12 cellular contexts compared by ENCODE assay signal in genomic region chr19:50492303-50493052, GRCh38. TPM values are rescaled to one million over a fixed set of nuclear protein-coding genes. Genes with fewer than 3 reads are reported as not detected.
DNase-seq lines count a peak whose midpoint lies in the region; ATAC-seq and TF ChIP-seq lines count a peak whose summit lies in the region.
"Had no signal": no experiment of that assay in that cellular context is flagged by ENCODE, and none has a peak within 500 bp of the region (broad histone marks: within the 10 kb centered on the region; RNA-seq: fewer than 3 reads in every experiment).

No MANE protein-coding gene starts in this region.

- POLR2A ChIA-PET in Caco-2 (lab: Charles Lee) = no interaction called here

- peaks cover 2% of the 10 kb centered on the region for H4K20me1 ChIP-seq in osteoblast (ENCODE audit: insufficient read depth, low read length)

- H3K27ac Mint-ChIP-seq in Caco-2 (ENCODE audit: unreplicated experiment) (no peak overlapping the region), neural crest cell (ENCODE audit: unreplicated experiment) (no peak overlapping the region)
- peak overlapping the region; percentile 58 for H3K27ac Mint-ChIP-seq in activated naive CD8-positive, alpha-beta T cell

- ATAC-seq in GM19397 (IDR thresholded peaks at IDR 0.05; ENCODE audit: unreplicated experiment) = no peak

- peak in 1 of 2 experiments; percentile 33 for DNase-seq in Caco-2
- DNase-seq in NOMO-1 (lab: John Stamatoyannopoulos, UW; ENCODE audit: unreplicated experiment in 2 of 2) = peak; percentile 58 to 80
- no peak for DNase-seq in neural crest cell (ENCODE audit: low read depth, low spot score)
- no peak for DNase-seq in HuH-7.5 (ENCODE audit: low spot score)
- DNase-seq in hippocampal formation (lab: John Stamatoyannopoulos, UW) = no peak
- DNase-seq in osteoblast (ENCODE audit: insufficient read length, low spot score, missing footprints) = no peak
- DNase-seq: tibial artery had no signal

- CTCF ChIA-PET in Caco-2 (lab: Charles Lee) = no interaction called here

- no peaks in the 10 kb centered on the region for H3K79me2 ChIP-seq in osteoblast (ENCODE audit: insufficient read depth, low read length)

- H3K4me3 ChIP-seq in Caco-2 (ENCODE audit: low read depth, low read length) = no peak overlapping the region
- H3K4me3 ChIP-seq in osteoblast (ENCODE audit: insufficient read depth, low read length) = no peak overlapping the region
- H3K4me3 ChIP-seq: Peyer's patch, tibial artery had no signal

- no TSS peak for BruUV-seq in Caco-2 (replicated peaks; lab: Mats Ljungman, UMichigan)

- H3K9me3 ChIP-seq in Caco-2 = no peaks in the 10 kb centered on the region
- no peaks in the 10 kb centered on the region for H3K9me3 ChIP-seq in osteoblast (ENCODE audit: low read depth, low read length)
- H3K9me3 ChIP-seq: Peyer's patch, tibial artery had no signal

- H3K4me3 Mint-ChIP-seq in Caco-2 (ENCODE audit: unreplicated experiment) (peak overlapping the region; percentile 0), neural crest cell (peak overlapping the region; percentile 59)
- H3K4me3 Mint-ChIP-seq in activated naive CD8-positive, alpha-beta T cell = peak overlapping the region; percentile 58

- H3K4me1 ChIP-seq in Caco-2 (no peaks in the 10 kb centered on the region), osteoblast (ENCODE audit: insufficient read depth, low read length) (no peaks in the 10 kb centered on the region)
- H3K4me1 ChIP-seq: Peyer's patch, tibial artery had no signal

- no peak for TF ChIP-seq CTCF in Caco-2 (IDR thresholded peaks at IDR 0.05; ENCODE audit: insufficient read depth in 1 of 2, low read depth in 1 of 2, low read length in 1 of 2, severe bottlenecking in 1 of 2, unreplicated experiment in 1 of 2)
- TF ChIP-seq CTCF in neural crest cell (conservative IDR thresholded peaks at IDR 0.05) = no peak
- TF ChIP-seq CTCF in osteoblast (IDR thresholded peaks at IDR 0.05; ENCODE audit: extremely low read depth, low read depth, low read length) = no peak

- H3K36me3 Mint-ChIP-seq in Caco-2 (ENCODE audit: insufficient read depth, unreplicated experiment) = peaks cover 11% of the 10 kb centered on the region
- no peaks in the 10 kb centered on the region for H3K36me3 Mint-ChIP-seq in activated naive CD8-positive, alpha-beta T cell
- peaks cover 3% of the 10 kb centered on the region for H3K36me3 Mint-ChIP-seq in neural crest cell (ENCODE audit: low read depth)

- H3K27ac ChIP-seq in osteoblast (ENCODE audit: low read depth, low read length) = no peak overlapping the region
- H3K27ac ChIP-seq: Peyer's patch, tibial artery had no signal

- H2AFZ ChIP-seq in osteoblast (ENCODE audit: low read length) = no peak overlapping the region

- H3K27me3 Mint-ChIP-seq in Caco-2 (ENCODE audit: insufficient read depth, unreplicated experiment) (peaks cover 35% of the 10 kb centered on the region), neural crest cell (ENCODE audit: low read depth) (peaks cover 80% of the 10 kb centered on the region)
- H3K27me3 Mint-ChIP-seq in activated naive CD8-positive, alpha-beta T cell = no peaks in the 10 kb centered on the region

- peaks cover 10% of the 10 kb centered on the region for H3K4me1 Mint-ChIP-seq in Caco-2 (ENCODE audit: low read depth, unreplicated experiment)
- H3K4me1 Mint-ChIP-seq in activated naive CD8-positive, alpha-beta T cell (ENCODE audit: low read depth) = peaks cover 28% of the 10 kb centered on the region
- H3K4me1 Mint-ChIP-seq in neural crest cell = peaks cover 54% of the 10 kb centered on the region

- H3K4me2 ChIP-seq in osteoblast (ENCODE audit: insufficient read depth, low read length) = no peak overlapping the region

- intact Hi-C loops in Caco-2 (cut with micrococcal nuclease; ENCODE audit: unreplicated experiment) = no loop called here

- H3K36me3 ChIP-seq in Caco-2 (ENCODE audit: control insufficient read depth, insufficient read depth, low read length) (no peaks in the 10 kb centered on the region), osteoblast (ENCODE audit: insufficient read depth, low read length) (no peaks in the 10 kb centered on the region)
- H3K36me3 ChIP-seq: Peyer's patch had no signal

- H3K9me3 Mint-ChIP-seq in Caco-2 (ENCODE audit: unreplicated experiment) (no peaks in the 10 kb centered on the region), neural crest cell (no peaks in the 10 kb centered on the region)
- H3K9me3 Mint-ChIP-seq in activated naive CD8-positive, alpha-beta T cell (ENCODE audit: low read depth) = no peaks in the 10 kb centered on the region

- H3K27me3 ChIP-seq in Caco-2 (replicated peaks; ENCODE audit: control insufficient read depth, insufficient read depth, low read length) (no peaks in the 10 kb centered on the region), osteoblast (ENCODE audit: insufficient read depth, low read length) (peaks cover 17% of the 10 kb centered on the region)
- H3K27me3 ChIP-seq: Peyer's patch had no signal

RNA-seq across cellular contexts. Expression of gene GARIN5A, which starts 15.8 kb away (rescaled TPM):
- total RNA-seq in Caco-2 (2022) = 1.4 and 1.5 TPM in 2 replicates
- total RNA-seq in neural crest cell = 1.1 and 1.3 TPM in 2 replicates
- total RNA-seq in osteoblast = 0.29 and 0.36 TPM in 2 replicates
- total RNA-seq: astrocyte had no signal

RNA-seq across cellular contexts. Expression of gene EMC10, which starts 16.2 kb away (rescaled TPM):
- total RNA-seq in Caco-2 (2022) (42.9 and 46.3 TPM in 2 replicates), neural crest cell (125 and 129 TPM in 2 replicates), osteoblast (47.1 and 56.5 TPM in 2 replicates)
- total RNA-seq: astrocyte had no signal

RNA-seq across cellular contexts. Expression of gene JOSD2, which starts 18.5 kb away (rescaled TPM):
- 27.7 and 27.9 TPM in 2 replicates for total RNA-seq in Caco-2 (2022)
- 10.9 and 13.5 TPM in 2 replicates for total RNA-seq in neural crest cell
- total RNA-seq in osteoblast = 19.4 and 22.8 TPM in 2 replicates
- total RNA-seq: astrocyte had no signal

RNA-seq across cellular contexts. Expression of gene ASPDH, which starts 21.2 kb away (rescaled TPM):
- total RNA-seq in Caco-2 (2022) (not detected in 2 replicates), neural crest cell (1.2 TPM in 1 of 2 replicates, not detected in the other), osteoblast (not detected in 2 replicates)
- total RNA-seq: astrocyte, G401 had no signal

RNA-seq across cellular contexts. Expression of gene MYBPC2, which starts 59.8 kb away (rescaled TPM):
- total RNA-seq in Caco-2 (2022) = 0.91 and 1.6 TPM in 2 replicates
- not detected in 2 replicates for total RNA-seq in neural crest cell
- not detected in 2 replicates for total RNA-seq in osteoblast
- total RNA-seq: astrocyte, G401, Peyer's patch had no signal

Comparison
In these comparisons a context has a peak if more than half of its experiments do, and no peak if none do; other contexts are left out.
1. DNase-seq: peak in NOMO-1 (2 of 2); none in neural crest cell (single experiment), HuH-7.5 (single experiment), hippocampal formation (0 of 2) and osteoblast (single experiment).
2. H3K4me3 Mint-ChIP-seq: peak in every context shown above with its lines; median percentile 59 in neural crest cell; 58 in activated naive CD8-positive, alpha-beta T cell; 0 in Caco-2.